1 cellular context compared by ENCODE assay signal in the genomic region with DNA sequence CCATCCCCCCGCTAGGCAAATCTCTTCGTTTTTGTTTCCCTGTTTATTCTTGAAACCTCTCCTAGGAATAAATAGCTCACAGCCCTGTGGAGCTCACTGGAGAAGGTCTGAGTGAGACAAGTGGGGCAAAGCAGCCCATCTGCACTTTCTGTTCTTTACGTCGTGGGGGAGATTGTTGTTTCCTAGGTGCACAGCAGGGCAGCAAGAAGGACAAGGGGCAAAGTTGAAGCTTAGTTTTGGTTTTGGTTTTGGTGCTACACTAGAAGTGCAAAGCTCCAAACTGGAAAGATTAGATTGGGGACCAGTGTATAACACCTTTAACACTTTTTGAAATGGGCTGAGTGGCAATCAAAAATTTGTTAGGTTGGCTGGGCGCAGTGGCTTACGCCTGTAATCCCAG.
TF ChIP-seq lines count a peak whose summit lies in the region.

No MANE protein-coding gene starts in this region.

TF ChIP-seq in HepG2, 621 proteins besides CTCF, POLR2A, EP300 and RAD21 (continued from another document):
- TF ChIP-seq, protein P1, sequence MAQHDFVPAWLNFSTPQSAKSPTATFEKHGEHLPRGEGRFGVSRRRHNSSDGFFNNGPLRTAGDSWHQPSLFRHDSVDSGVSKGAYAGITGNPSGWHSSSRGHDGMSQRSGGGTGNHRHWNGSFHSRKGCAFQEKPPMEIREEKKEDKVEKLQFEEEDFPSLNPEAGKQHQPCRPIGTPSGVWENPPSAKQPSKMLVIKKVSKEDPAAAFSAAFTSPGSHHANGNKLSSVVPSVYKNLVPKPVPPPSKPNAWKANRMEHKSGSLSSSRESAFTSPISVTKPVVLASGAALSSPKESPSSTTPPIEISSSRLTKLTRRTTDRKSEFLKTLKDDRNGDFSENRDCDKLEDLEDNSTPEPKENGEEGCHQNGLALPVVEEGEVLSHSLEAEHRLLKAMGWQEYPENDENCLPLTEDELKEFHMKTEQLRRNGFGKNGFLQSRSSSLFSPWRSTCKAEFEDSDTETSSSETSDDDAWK (CRISPR knock-in tag; IDR thresholded peaks at IDR 0.05) = no peak
- TF ChIP-seq MTF1 (CRISPR knock-in tag; IDR thresholded peaks at IDR 0.05) = no peak
- TF ChIP-seq MXI1 (IDR thresholded peaks at IDR 0.05; ENCODE audit: borderline replicate concordance, low read depth, low read length) = no peak
- no peak for TF ChIP-seq SSRP1 (CRISPR knock-in tag; IDR thresholded peaks at IDR 0.05)
- no peak for TF ChIP-seq KDM6A (CRISPR knock-in tag; IDR thresholded peaks at IDR 0.05; ENCODE audit: low read depth)
- no peak for TF ChIP-seq NCOA2 (CRISPR knock-in tag; IDR thresholded peaks at IDR 0.05)
- no peak for TF ChIP-seq ZNF567 (CRISPR knock-in tag; IDR thresholded peaks at IDR 0.05; ENCODE audit: borderline replicate concordance)
- TF ChIP-seq CCDC6 (CRISPR knock-in tag; IDR thresholded peaks at IDR 0.05) = no peak
- TF ChIP-seq JUNB (CRISPR knock-in tag; IDR thresholded peaks at IDR 0.05; ENCODE audit: borderline replicate concordance) = no peak
- no peak for TF ChIP-seq MAF1 (CRISPR knock-in tag; IDR thresholded peaks at IDR 0.05; ENCODE audit: borderline replicate concordance)
- no peak for TF ChIP-seq FOSL2 (CRISPR knock-in tag; IDR thresholded peaks at IDR 0.05)
- TF ChIP-seq DMAP1 (CRISPR knock-in tag; IDR thresholded peaks at IDR 0.05) = no peak
- no peak for TF ChIP-seq ZKSCAN8 (CRISPR knock-in tag; IDR thresholded peaks at IDR 0.05; ENCODE audit: borderline replicate concordance)
- TF ChIP-seq, protein P2, sequence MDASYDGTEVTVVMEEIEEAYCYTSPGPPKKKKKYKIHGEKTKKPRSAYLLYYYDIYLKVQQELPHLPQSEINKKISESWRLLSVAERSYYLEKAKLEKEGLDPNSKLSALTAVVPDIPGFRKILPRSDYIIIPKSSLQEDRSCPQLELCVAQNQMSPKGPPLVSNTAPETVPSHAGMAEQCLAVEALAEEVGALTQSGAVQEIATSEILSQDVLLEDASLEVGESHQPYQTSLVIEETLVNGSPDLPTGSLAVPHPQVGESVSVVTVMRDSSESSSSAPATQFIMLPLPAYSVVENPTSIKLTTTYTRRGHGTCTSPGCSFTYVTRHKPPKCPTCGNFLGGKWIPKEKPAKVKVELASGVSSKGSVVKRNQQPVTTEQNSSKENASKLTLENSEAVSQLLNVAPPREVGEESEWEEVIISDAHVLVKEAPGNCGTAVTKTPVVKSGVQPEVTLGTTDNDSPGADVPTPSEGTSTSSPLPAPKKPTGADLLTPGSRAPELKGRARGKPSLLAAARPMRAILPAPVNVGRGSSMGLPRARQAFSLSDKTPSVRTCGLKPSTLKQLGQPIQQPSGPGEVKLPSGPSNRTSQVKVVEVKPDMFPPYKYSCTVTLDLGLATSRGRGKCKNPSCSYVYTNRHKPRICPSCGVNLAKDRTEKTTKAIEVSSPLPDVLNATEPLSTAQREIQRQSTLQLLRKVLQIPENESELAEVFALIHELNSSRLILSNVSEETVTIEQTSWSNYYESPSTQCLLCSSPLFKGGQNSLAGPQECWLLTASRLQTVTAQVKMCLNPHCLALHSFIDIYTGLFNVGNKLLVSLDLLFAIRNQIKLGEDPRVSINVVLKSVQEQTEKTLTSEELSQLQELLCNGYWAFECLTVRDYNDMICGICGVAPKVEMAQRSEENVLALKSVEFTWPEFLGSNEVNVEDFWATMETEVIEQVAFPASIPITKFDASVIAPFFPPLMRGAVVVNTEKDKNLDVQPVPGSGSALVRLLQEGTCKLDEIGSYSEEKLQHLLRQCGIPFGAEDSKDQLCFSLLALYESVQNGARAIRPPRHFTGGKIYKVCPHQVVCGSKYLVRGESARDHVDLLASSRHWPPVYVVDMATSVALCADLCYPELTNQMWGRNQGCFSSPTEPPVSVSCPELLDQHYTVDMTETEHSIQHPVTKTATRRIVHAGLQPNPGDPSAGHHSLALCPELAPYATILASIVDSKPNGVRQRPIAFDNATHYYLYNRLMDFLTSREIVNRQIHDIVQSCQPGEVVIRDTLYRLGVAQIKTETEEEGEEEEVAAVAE (CRISPR knock-in tag; IDR thresholded peaks at IDR 0.05; ENCODE audit: borderline replicate concordance) = no peak
- TF ChIP-seq RBM22 (optimal IDR thresholded peaks at IDR 0.05; ENCODE audit: low read length) = no peak
